ENCODE assay signal across 20 cellular contexts in genomic region chr7:157470017-157470322, GRCh38.
"Had no signal": no experiment of that assay in that cellular context is flagged by ENCODE, and none has a peak within 500 bp of the region (broad histone marks: within the 10 kb centered on the region; RNA-seq: fewer than 3 reads in every experiment).

No MANE protein-coding gene starts in this region.

- DNase-seq: activated CD4-positive, alpha-beta T cell treated with anti-CD3 and anti-CD28 coated beads, Interleukin-2, amount 50 U/mL, for 48 hours; activated effector memory CD4-positive, alpha-beta T cell treated with Interleukin-2 at 50 U/mL for 16 hours; activated naive CD4-positive, alpha-beta T cell treated with anti-CD3 and anti-CD28 coated beads for 36 hours; activated T-cell treated with anti-CD3 and anti-CD28 coated beads, Interleukin-2, amount 50 U/mL, for 72 hours; amygdala; erythroblast; foreskin fibroblast; naive thymus-derived CD8-positive, alpha-beta T cell; retina; stimulated activated CD4-positive, alpha-beta T cell treated with anti-CD3 and anti-CD28 coated beads, Interleukin-4, amount 100 ng/mL, for 4 hours; T-helper 1 cell; T1000; transverse colon had no signal

- H3K27ac ChIP-seq: left lung, transverse colon, vagina had no signal

- H3K27ac Mint-ChIP-seq: activated naive CD4-positive, alpha-beta T cell treated with anti-CD3 and anti-CD28 coated beads for 36 hours; activated T-cell treated with anti-CD3 and anti-CD28 coated beads, Interleukin-2, amount 50 U/mL, for 72 hours; mesothelial cell of epicardium; progenitor cell of endocrine pancreas; stimulated activated naive CD8-positive, alpha-beta T cell treated with anti-CD3 and anti-CD28 coated beads, Interleukin-15, Interleukin-2, amounts not matched to agents 100 ng/mL and 50 ng/mL, for 24 hours; WTC11 had no signal

- H3K4me3 ChIP-seq: left lung, transverse colon, vagina had no signal

- H3K36me3 Mint-ChIP-seq: mesothelial cell of epicardium had no signal

- H3K27me3 Mint-ChIP-seq: stimulated activated naive CD8-positive, alpha-beta T cell treated with anti-CD3 and anti-CD28 coated beads, Interleukin-15, Interleukin-2, amounts not matched to agents 100 ng/mL and 50 ng/mL, for 24 hours had no signal

- ATAC-seq: activated T-cell treated with anti-CD3 and anti-CD28 coated beads, Interleukin-2, amount 50 U/mL, for 72 hours; left lung; naive thymus-derived CD8-positive, alpha-beta T cell; WTC11 had no signal

- H3K4me1 Mint-ChIP-seq: mesothelial cell of epicardium, WTC11 had no signal

- FAIRE-seq: bronchial epithelial cell had no signal

- H3K36me3 ChIP-seq: left lung, transverse colon, vagina had no signal

- H3K27me3 ChIP-seq: vagina had no signal

- H3K4me3 Mint-ChIP-seq: activated naive CD4-positive, alpha-beta T cell treated with anti-CD3 and anti-CD28 coated beads for 36 hours; activated T-cell treated with anti-CD3 and anti-CD28 coated beads, Interleukin-2, amount 50 U/mL, for 72 hours; mesothelial cell of epicardium; stimulated activated naive CD8-positive, alpha-beta T cell treated with anti-CD3 and anti-CD28 coated beads, Interleukin-15, Interleukin-2, amounts not matched to agents 100 ng/mL and 50 ng/mL, for 24 hours; WTC11 had no signal

- H3K4me1 ChIP-seq: left lung, transverse colon, vagina had no signal
